In the genomic region with DNA sequence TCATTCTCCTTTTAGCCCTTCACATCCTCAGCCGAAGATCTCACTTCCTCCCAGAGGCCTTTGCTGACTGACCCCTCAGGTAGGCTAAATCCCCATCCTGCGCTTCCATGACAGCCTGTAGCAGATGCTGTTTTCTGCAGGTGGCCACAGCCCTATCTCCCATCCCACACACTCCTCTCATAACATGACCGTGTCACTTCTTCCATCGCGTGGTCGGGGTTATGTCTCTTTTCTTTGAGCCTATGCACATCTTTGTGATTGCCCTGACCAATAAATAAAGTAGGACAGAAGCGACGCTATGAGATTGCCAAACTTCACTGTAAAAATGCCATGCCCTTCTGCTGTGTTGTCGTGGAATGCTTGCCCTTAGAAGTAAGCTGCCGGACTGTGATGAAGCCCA, we compare ENCODE assay signal across 2 cellular contexts. TPM values are rescaled to one million over a fixed set of nuclear protein-coding genes. Genes with fewer than 3 reads are reported as not detected.
"Had no signal": no experiment of that assay in that cellular context is flagged by ENCODE, and none has a peak within 500 bp of the region (broad histone marks: within the 10 kb centered on the region; RNA-seq: fewer than 3 reads in every experiment).

No MANE protein-coding gene starts in this region.

RNA-seq across cellular contexts. Expression of a gene that starts 55.5 kb away (rescaled TPM):
- total RNA-seq: cerebellum, suprapubic skin had no signal
